Comparison of ENCODE assay signal across 22 cellular contexts in genomic region chr3:181431743-181432142, GRCh38.
"Had no signal": no experiment of that assay in that cellular context is flagged by ENCODE, and none has a peak within 500 bp of the region (broad histone marks: within the 10 kb centered on the region; RNA-seq: fewer than 3 reads in every experiment).

No MANE protein-coding gene starts in this region.

- H3K27me3 ChIP-seq: esophagus squamous epithelium, gastroesophageal sphincter, sigmoid colon, vagina had no signal

- H3K27ac ChIP-seq: esophagus squamous epithelium, gastroesophageal sphincter, left ventricle myocardium inferior, parathyroid adenoma, prostate gland, sigmoid colon, skin epidermis, vagina had no signal

- FAIRE-seq: colon, keratinocyte had no signal

- H3K9me3 ChIP-seq: esophagus squamous epithelium, gastroesophageal sphincter, left ventricle myocardium inferior, prostate gland, sigmoid colon, vagina had no signal

- H3K36me3 ChIP-seq: esophagus squamous epithelium, gastroesophageal sphincter, left ventricle myocardium inferior, prostate gland, sigmoid colon, vagina had no signal

- DNase-seq: dermis blood vessel endothelial cell; esophagus squamous epithelium; foreskin fibroblast; immature natural killer cell; left ventricle myocardium inferior; mesendoderm; naive thymus-derived CD4-positive, alpha-beta T cell; nephron progenitor cell; retina; sigmoid colon; stimulated activated CD4-positive, alpha-beta T cell treated with anti-CD3 and anti-CD28 coated beads, Interleukin-2, amount 100 ng/mL, for 24 hours; stimulated activated CD4-positive, alpha-beta T cell treated with anti-CD3 and anti-CD28 coated beads, Interleukin-4, amount 100 ng/mL, for 4 hours; stimulated activated naive B cell treated with anti-CD40 and anti-IgM and Interleukin-4, amounts not matched to agents 10 μg/mL and 1 μg/mL and 100 μg/mL, for 72 hours; stimulated activated naive CD8-positive, alpha-beta T cell treated with anti-CD3 and anti-CD28 coated beads, Interleukin-15, amount 100 ng/mL, for 72 hours; trophoblast cell had no signal

- ATAC-seq: gastroesophageal sphincter; naive thymus-derived CD4-positive, alpha-beta T cell; stimulated activated naive B cell treated with anti-CD40 and anti-IgM and Interleukin-4, amounts not matched to agents 10 μg/mL and 1 μg/mL and 100 μg/mL, for 72 hours; stimulated activated naive CD8-positive, alpha-beta T cell treated with anti-CD3 and anti-CD28 coated beads, Interleukin-15, amount 100 ng/mL, for 72 hours had no signal

- H3K4me3 ChIP-seq: esophagus squamous epithelium, gastroesophageal sphincter, left ventricle myocardium inferior, prostate gland, sigmoid colon, skin epidermis, vagina had no signal

- H3K4me1 ChIP-seq: esophagus squamous epithelium, gastroesophageal sphincter, left ventricle myocardium inferior, parathyroid adenoma, prostate gland, sigmoid colon, vagina had no signal
